ENCODE assay signal across 8 cellular contexts in genomic region chr15:70488002-70488605, GRCh38.
DNase-seq lines count a peak whose midpoint lies in the region; ATAC-seq, FAIRE-seq and TF ChIP-seq lines count a peak whose summit lies in the region.

No MANE protein-coding gene starts in this region.

- TF ChIP-seq CTCF in MM.1S (IDR thresholded peaks at IDR 0.05; ENCODE audit: low read length) (peak; percentile 95), GM12878 (IDR thresholded peaks at IDR 0.05 in 2 of 3, conservative IDR thresholded peaks at IDR 0.05 in 1 of 3; ENCODE audit: control insufficient read depth in 2 of 3, extremely low read depth in 1 of 3, insufficient read depth in 1 of 3, low read depth in 3 of 3, low read length in 3 of 3) (peak; percentile 94 to 98 (median 96); a peak in 5 of 6 replicates)

- peak; percentile 68 for DNase-seq in EL
- peak; percentile 71 for DNase-seq in MM.1S
- DNase-seq in T-helper 9 cell: peak; percentile 67
- DNase-seq in GM12878 (ENCODE audit: low read depth, low spot score): no peak
- DNase-seq in iPS DF 4.7 (ENCODE audit: extremely low read depth, low spot score): peak; percentile 58
- peak in 2 of 3 donors; percentile 59 to 83 for DNase-seq in stimulated activated CD4-positive, alpha-beta T cell treated with anti-CD3 and anti-CD28 coated beads, Interleukin-12 subunit alpha, Interleukin-12 subunit beta, amount 100 ng/mL, for 48 hours (ENCODE audit: low read depth in 2 of 3, low spot score in 1 of 3)
- no peak for DNase-seq in GM19240 (ENCODE audit: insufficient read length, low spot score)

- BruUV-seq in GM12878 (replicated peaks; lab: Mats Ljungman, UMichigan): no TSS peak

- FAIRE-seq in GM12878 (lab: Jason Lieb, UNC): peak; percentile 61

- peak; percentile 4; the same call in 1 of the 3 replicates for ATAC-seq in GM12878
- ATAC-seq in HG02571 (IDR thresholded peaks at IDR 0.05; ENCODE audit: unreplicated experiment): no peak

- in situ Hi-C loops in GM12878 (cut with MboI): loop anchor here (5.0 kb wide), 2 partner anchors 731 to 1021 kb away; no protein-coding TSS in a partner anchor

- H3K27ac ChIP-seq in MM.1S (ENCODE audit: low read length) (no peak overlapping the region), GM12878 (ENCODE audit: control insufficient read depth, insufficient read depth) (no peak overlapping the region)

- H3K4me2 ChIP-seq in MM.1S (ENCODE audit: low read depth, low read length): no peak overlapping the region
- H3K4me2 ChIP-seq in GM12878 (ENCODE audit: control insufficient read depth, insufficient read depth): no peak overlapping the region

- H4K20me1 ChIP-seq in MM.1S (ENCODE audit: insufficient read depth, low read length) (no peaks in the 10 kb centered on the region), GM12878 (ENCODE audit: control insufficient read depth, insufficient read depth) (no peaks in the 10 kb centered on the region)

- TF ChIP-seq POLR2A in GM12878 (IDR thresholded peaks at IDR 0.05; ENCODE audit: low read depth, low read length): no peak

- POLR2A ChIA-PET in GM12878 (lab: Charles Lee): interaction anchor here (1.2 kb wide), 1 partner anchor 17 kb away, joined by 3 read pairs; no protein-coding TSS in a partner anchor

- CTCF ChIA-PET in GM12878 (lab: Yijun Ruan, JAX): interaction anchor here (0.6 to 4.6 kb wide), 32 partner anchors 10 to 1018 kb away, joined by 3 to 52 read pairs (median 4); no protein-coding TSS in a partner anchor

- TF ChIP-seq EP300 in GM12878 (IDR thresholded peaks at IDR 0.05; ENCODE audit: borderline replicate concordance in 1 of 2, control insufficient read depth in 1 of 2, low read depth in 2 of 2, low read length in 2 of 2): no peak

- H2AFZ ChIP-seq in MM.1S (ENCODE audit: low read length): 0 out of 2 replicates have a peak overlapping the region, but pooled peaks have one; percentile 28
- no peak overlapping the region for H2AFZ ChIP-seq in GM12878 (ENCODE audit: control insufficient read depth, low read depth, low read length)

- no peaks in the 10 kb centered on the region for H3K9me3 ChIP-seq in MM.1S (replicated peaks; ENCODE audit: insufficient read depth, low read length)
- H3K9me3 ChIP-seq in GM12878 (replicated peaks; ENCODE audit: control insufficient read depth, insufficient read depth, low read length): no peaks in the 10 kb centered on the region; the same call in 2 of the 3 replicates

- 6% methylated on average over 6 of the region's 6 CpGs for WGBS in GM12878 (ENCODE audit: insufficient coverage, insufficient replicate concordance, low lambda C conversion rate, missing lambda C conversion rate)

- H3K36me3 ChIP-seq in MM.1S (replicated peaks; ENCODE audit: insufficient read depth, low read length) (no peaks in the 10 kb centered on the region), GM12878 (ENCODE audit: control insufficient read depth in 2 of 2, insufficient read depth in 2 of 2, low read length in 1 of 2) (no peaks in the 10 kb centered on the region)

- intact Hi-C loops in GM12878 (cut with micrococcal nuclease; ENCODE audit: unreplicated experiment): loop anchor here (2.0 to 10.0 kb wide), 7 partner anchors 229 to 1009 kb away; no protein-coding TSS in a partner anchor

- no peaks in the 10 kb centered on the region for H3K9me2 ChIP-seq in MM.1S (replicated peaks; ENCODE audit: insufficient read depth, low read length)

- peaks cover 21% of the 10 kb centered on the region for H3F3A ChIP-seq in MM.1S (ENCODE audit: insufficient read depth, low read length)

- TF ChIP-seq RAD21 in GM12878 (IDR thresholded peaks at IDR 0.05; ENCODE audit: insufficient read depth, low read depth, low read length): peak; percentile 95

- no peaks in the 10 kb centered on the region for H3K27me3 ChIP-seq in MM.1S (replicated peaks; ENCODE audit: insufficient read depth, low read length)
- no peaks in the 10 kb centered on the region; a peak in 1 of 4 replicates for H3K27me3 ChIP-seq in GM12878 (replicated peaks in 1 of 2; ENCODE audit: control insufficient read depth in 2 of 2, insufficient read depth in 2 of 2, low read length in 1 of 2)

- RAD21 ChIA-PET in GM12878 (lab: Charles Lee; ENCODE audit: unreplicated experiment): interaction anchor here (1.0 to 3.5 kb wide), 9 partner anchors 9 to 1009 kb away, joined by 3 to 21 read pairs (median 5); no protein-coding TSS in a partner anchor

- H3K4me3 ChIP-seq in MM.1S (ENCODE audit: low read length) (no peak overlapping the region), GM12878 (no peak overlapping the region)

- H3K4me1 ChIP-seq in MM.1S (ENCODE audit: low read length) (peaks cover 35% of the 10 kb centered on the region), GM12878 (ENCODE audit: control insufficient read depth, insufficient read depth, low read length) (peaks cover 51% of the 10 kb centered on the region)

- H3K9ac ChIP-seq in MM.1S (ENCODE audit: low read length): 0 out of 2 replicates have a peak overlapping the region, but pooled peaks have one; percentile 21
- H3K9ac ChIP-seq in GM12878 (ENCODE audit: control insufficient read depth, insufficient read depth, low read length): no peak overlapping the region

- SMC1A ChIA-PET in GM12878 (lab: Charles Lee; ENCODE audit: uncharacterized antibody, unreplicated experiment): interaction anchor here (0.6 to 5.4 kb wide), 10 partner anchors 18 to 1010 kb away, joined by 3 to 46 read pairs (median 3); no protein-coding TSS in a partner anchor

- no peaks in the 10 kb centered on the region for H3K79me2 ChIP-seq in MM.1S (ENCODE audit: low read length)
- no peaks in the 10 kb centered on the region for H3K79me2 ChIP-seq in GM12878 (ENCODE audit: control insufficient read depth, insufficient read depth, low read length)

TF ChIP-seq in GM12878, 131 proteins besides CTCF, POLR2A, EP300 and RAD21 (continues in another document):
- TF ChIP-seq ZSCAN29 (IDR thresholded peaks at IDR 0.05) (no peak), BCL11A (IDR thresholded peaks at IDR 0.05; ENCODE audit: low read depth, low read length) (no peak), REST (IDR thresholded peaks at IDR 0.05; ENCODE audit: low read depth, low read length) (no peak), HCFC1 (IDR thresholded peaks at IDR 0.05; ENCODE audit: low read length) (no peak), BACH1 (IDR thresholded peaks at IDR 0.05; ENCODE audit: borderline replicate concordance) (no peak), E4F1 (IDR thresholded peaks at IDR 0.05; ENCODE audit: borderline replicate concordance, partially characterized antibody) (no peak), SMC3 (IDR thresholded peaks at IDR 0.05; ENCODE audit: borderline replicate concordance, low read length) (peak; percentile 90), CHD1 (IDR thresholded peaks at IDR 0.05; ENCODE audit: low read depth, low read length) (no peak), IKZF2 (IDR thresholded peaks at IDR 0.05) (0 out of 4 replicates have a peak, but pooled peaks of 1 of the 2 experiments have one; percentile 13)

Comparison
In these comparisons a context has a peak if more than half of its experiments do, and no peak if none do; other contexts are left out.
1. DNase-seq: peak in EL (single experiment), MM.1S (single experiment), T-helper 9 cell (single experiment), iPS DF 4.7 (single experiment) and stimulated activated CD4-positive, alpha-beta T cell treated with anti-CD3 and anti-CD28 coated beads, Interleukin-12 subunit alpha, Interleukin-12 subunit beta, amount 100 ng/mL, for 48 hours (2 of 3); none in GM12878 (single experiment) and GM19240 (single experiment).